ENCODE assay signal across 27 cellular contexts in genomic region chr21:46610018-46610701, GRCh38. TPM values are rescaled to one million over a fixed set of nuclear protein-coding genes. Genes with fewer than 3 reads are reported as not detected.
"Had no signal": no experiment of that assay in that cellular context is flagged by ENCODE, and none has a peak within 500 bp of the region (broad histone marks: within the 10 kb centered on the region; RNA-seq: fewer than 3 reads in every experiment).

No MANE protein-coding gene starts in this region.

- H3K27ac Mint-ChIP-seq: activated CD4-positive, alpha-beta T cell treated with anti-CD3 and anti-CD28 coated beads for 36 hours; activated naive CD8-positive, alpha-beta T cell treated with anti-CD3 and anti-CD28 coated beads for 36 hours; activated T-cell treated with anti-CD3 and anti-CD28 coated beads, Interleukin-2, amount 50 U/mL, for 24 hours; activated T-helper 2 cell treated with anti-CD3 and anti-CD28 coated beads, Interferon-gamma antibody, Interleukin-2, Interleukin-4, amounts not matched to agents 10 μg/mL and 5 μg/mL and 100 μg/mL, durations not matched to agents 14 hours and 24 hours and 36 hours; type B pancreatic cell had no signal

- H3K27me3 Mint-ChIP-seq: activated CD4-positive, alpha-beta T cell treated with anti-CD3 and anti-CD28 coated beads for 36 hours; activated naive CD8-positive, alpha-beta T cell treated with anti-CD3 and anti-CD28 coated beads for 36 hours; activated T-cell treated with anti-CD3 and anti-CD28 coated beads, Interleukin-2, amount 50 U/mL, for 24 hours; effector memory CD8-positive, alpha-beta T cell had no signal

- H3K36me3 Mint-ChIP-seq: activated naive CD8-positive, alpha-beta T cell treated with anti-CD3 and anti-CD28 coated beads for 36 hours; type B pancreatic cell had no signal

- H3K9me3 Mint-ChIP-seq: activated T-helper 2 cell treated with anti-CD3 and anti-CD28 coated beads, Interferon-gamma antibody, Interleukin-2, Interleukin-4, amounts not matched to agents 10 μg/mL and 5 μg/mL and 100 μg/mL, durations not matched to agents 14 hours and 24 hours and 36 hours; effector memory CD8-positive, alpha-beta T cell; type B pancreatic cell had no signal

- ATAC-seq: activated CD4-positive, alpha-beta T cell treated with anti-CD3 and anti-CD28 coated beads for 36 hours; effector memory CD8-positive, alpha-beta T cell; gastroesophageal sphincter; heart left ventricle; left lobe of liver; lower lobe of right lung; mucosa of descending colon had no signal

- DNase-seq: activated CD4-positive, alpha-beta T cell treated with anti-CD3 and anti-CD28 coated beads for 36 hours; activated CD4-positive, alpha-beta T cell treated with anti-CD3 and anti-CD28 coated beads, Interleukin-2, amount 50 U/mL, for 4 hours; activated CD8-positive, alpha-beta memory T cell treated with anti-CD3 and anti-CD28 coated beads for 24 hours; activated CD8-positive, alpha-beta memory T cell treated with anti-CD3 and anti-CD28 coated beads, Interleukin-2, amount 50 U/mL, for 4 hours; activated naive CD4-positive, alpha-beta T cell treated with Interleukin-2 at 50 U/mL for 16 hours; activated naive CD8-positive, alpha-beta T cell treated with anti-CD3 and anti-CD28 coated beads for 36 hours; activated T-cell treated with anti-CD3 and anti-CD28 coated beads, Interleukin-2, amount 50 U/mL, for 24 hours; central memory CD4-positive, alpha-beta T cell; dermis blood vessel endothelial cell; effector memory CD8-positive, alpha-beta T cell; heart left ventricle; kidney; lower lobe of right lung; mesendoderm; mucosa of descending colon; occipital lobe; sigmoid colon; stimulated activated CD4-positive, alpha-beta T cell treated with anti-CD3 and anti-CD28 coated beads, Interleukin-2, amount 100 ng/mL, for 48 hours; stimulated activated CD8-positive, alpha-beta memory T cell treated with anti-CD3 and anti-CD28 coated beads, Interleukin-4, amount 100 ng/mL, for 48 hours; stimulated activated naive CD4-positive, alpha-beta T cell; T-helper 9 cell had no signal

- H3K4me3 Mint-ChIP-seq: activated CD4-positive, alpha-beta T cell treated with anti-CD3 and anti-CD28 coated beads for 36 hours; activated naive CD8-positive, alpha-beta T cell treated with anti-CD3 and anti-CD28 coated beads for 36 hours; activated T-cell treated with anti-CD3 and anti-CD28 coated beads, Interleukin-2, amount 50 U/mL, for 24 hours; effector memory CD8-positive, alpha-beta T cell; type B pancreatic cell had no signal

RNA-seq across cellular contexts. Expression of gene S100B, which starts 5.3 kb away (rescaled TPM):
- total RNA-seq: activated CD4-positive, alpha-beta T cell treated with anti-CD3 and anti-CD28 coated beads for 36 hours; activated T-helper 2 cell treated with anti-CD3 and anti-CD28 coated beads, Interferon-gamma antibody, Interleukin-2, Interleukin-4, amounts not matched to agents 10 μg/mL and 5 μg/mL and 100 μg/mL, durations not matched to agents 14 hours and 24 hours and 36 hours; dermis blood vessel endothelial cell; endothelial cell of umbilical vein; left lobe of liver; renal cortical epithelial cell had no signal
